ENCODE assay signal across 8 cellular contexts in genomic region chr5:179549973-179550510, GRCh38. TPM values are rescaled to one million over a fixed set of nuclear protein-coding genes. Genes with fewer than 3 reads are reported as not detected.
DNase-seq lines count a peak whose midpoint lies in the region; ATAC-seq and TF ChIP-seq lines count a peak whose summit lies in the region.

No MANE protein-coding gene starts in this region.

- H3F3A ChIP-seq in neural progenitor cell (ENCODE audit: low read depth), result peaks cover 19% of the 10 kb centered on the region

- H4K20me1 ChIP-seq in Karpas-422 (ENCODE audit: insufficient read depth, low read depth, low read length), result peaks cover 5% of the 10 kb centered on the region; the same call in 1 of the 2 replicates
- peaks cover 16% of the 10 kb centered on the region for H4K20me1 ChIP-seq in neural progenitor cell (ENCODE audit: low read depth)

- H3K9me2 ChIP-seq in Karpas-422 (replicated peaks; ENCODE audit: insufficient read depth, low read length), result no peaks in the 10 kb centered on the region

- 4% methylated on average over 24 of the region's 26 CpGs for WGBS in esophagus muscularis mucosa
- 4% methylated on average over 25 to 26 of the region's 26 CpGs for WGBS in aorta, 2 donors

- H3K36me3 ChIP-seq in ES-I3 (ENCODE audit: insufficient read depth, low read length), result no peaks in the 10 kb centered on the region
- H3K36me3 ChIP-seq in Karpas-422 (ENCODE audit: insufficient read depth, low read length), result peaks cover 9% of the 10 kb centered on the region; the same call in 1 of the 2 replicates
- H3K36me3 ChIP-seq in esophagus muscularis mucosa, result peaks cover 0 to 4% (median 0%) of the 10 kb centered on the region in 4 donors
- H3K36me3 ChIP-seq in neural progenitor cell, result no peaks in the 10 kb centered on the region
- H3K36me3 ChIP-seq in aorta (ENCODE audit: control insufficient read depth in 1 of 2, insufficient read depth in 2 of 2, low read length in 1 of 2), result no peaks in the 10 kb centered on the region

- intact Hi-C loops in activated CD4-positive, alpha-beta memory T cell treated with anti-CD3 and anti-CD28 coated beads for 36 hours (cut with micrococcal nuclease), result loop anchor here (1.0 to 10.0 kb wide), 7 partner anchors 9 to 925 kb away; partner anchors contain the start of genes CANX, CLK4, HNRNPH1 and LTC4S
- intact Hi-C loops in esophagus muscularis mucosa (cut with DNase I) (loop anchor here (5.0 kb wide), 1 partner anchor 72 kb away; the partner anchor contains the start of gene HNRNPH1), aorta (cut with DNase I) (loop anchor here in 1 of 2 donors (5.0 to 10.0 kb wide), 2 partner anchors 72 to 525 kb away; partner anchors contain the start of genes HNRNPH1 and RNF130)

- no peak for TF ChIP-seq EP300 in esophagus muscularis mucosa (IDR thresholded peaks at IDR 0.05)

- no peaks in the 10 kb centered on the region for H3K27me3 Mint-ChIP-seq in activated CD4-positive, alpha-beta memory T cell treated with anti-CD3 and anti-CD28 coated beads for 36 hours
- peaks cover 6% of the 10 kb centered on the region for H3K27me3 Mint-ChIP-seq in neural progenitor cell (ENCODE audit: insufficient read depth, low read depth)

- H3K79me2 ChIP-seq in Karpas-422 (ENCODE audit: low read length) (peaks cover 42% of the 10 kb centered on the region), neural progenitor cell (ENCODE audit: low read depth) (peaks cover 42% of the 10 kb centered on the region)

- H3K27ac Mint-ChIP-seq in activated CD4-positive, alpha-beta memory T cell treated with anti-CD3 and anti-CD28 coated beads for 36 hours, result peak overlapping the region; percentile 99
- H3K27ac Mint-ChIP-seq in neural progenitor cell, result peak overlapping the region; percentile 98

- ATAC-seq in GM21717 (IDR thresholded peaks at IDR 0.05; ENCODE audit: unreplicated experiment) (peak; percentile 29), aorta (ENCODE audit: low FRiP score) (peak; percentile 58)

- H3K27me3 ChIP-seq in Karpas-422 (ENCODE audit: low read length) (no peaks in the 10 kb centered on the region), esophagus muscularis mucosa (no peaks in the 10 kb centered on the region), neural progenitor cell (no peaks in the 10 kb centered on the region), aorta (ENCODE audit: control insufficient read depth in 1 of 2, insufficient read depth in 2 of 2, low read length in 1 of 2) (no peaks in the 10 kb centered on the region)

- H3K27ac ChIP-seq in Karpas-422 (ENCODE audit: low read length) (peak overlapping the region; percentile 98), esophagus muscularis mucosa (replicated peaks in 1 of 4) (peak overlapping the region; percentile 95 to 97 (median 97)), neural progenitor cell (peak overlapping the region; percentile 98), aorta (ENCODE audit: low read depth in 1 of 2, low read length in 2 of 2) (peak overlapping the region in 1 of 2 donors; percentile 43)

- no peaks in the 10 kb centered on the region for H3K9me3 Mint-ChIP-seq in activated CD4-positive, alpha-beta memory T cell treated with anti-CD3 and anti-CD28 coated beads for 36 hours
- H3K9me3 Mint-ChIP-seq in neural progenitor cell, result no peaks in the 10 kb centered on the region

- H3K4me3 ChIP-seq in Karpas-422 (ENCODE audit: low read length), result peak overlapping the region; percentile 78
- H3K4me3 ChIP-seq in esophagus muscularis mucosa, result peak overlapping the region; percentile 80 to 90 (median 86)
- H3K4me3 ChIP-seq in neural progenitor cell, result peak overlapping the region; percentile 86
- H3K4me3 ChIP-seq in aorta (ENCODE audit: low read length in 2 of 2), result peak overlapping the region; percentile 68 to 74

- H3K4me3 Mint-ChIP-seq in activated CD4-positive, alpha-beta memory T cell treated with anti-CD3 and anti-CD28 coated beads for 36 hours, result peak overlapping the region; percentile 92
- H3K4me3 Mint-ChIP-seq in neural progenitor cell, result peak overlapping the region; percentile 92

- CTCF ChIA-PET in activated CD4-positive, alpha-beta memory T cell treated with anti-CD3 and anti-CD28 coated beads for 36 hours (lab: Charles Lee), result interaction anchor here (1.0 to 1.1 kb wide), 2 partner anchors 9 to 213 kb away, joined by 3 to 4 read pairs; no protein-coding TSS in a partner anchor

- no peak for TF ChIP-seq POLR2A in esophagus muscularis mucosa (IDR thresholded peaks at IDR 0.05; ENCODE audit: low read depth)

- peak overlapping the region; percentile 98 for H3K9ac ChIP-seq in ES-I3 (ENCODE audit: low read depth, low read length)
- H3K9ac ChIP-seq in Karpas-422 (ENCODE audit: low read length), result peak overlapping the region; percentile 85
- no peak overlapping the region for H3K9ac ChIP-seq in neural progenitor cell

- POLR2A ChIA-PET in activated CD4-positive, alpha-beta memory T cell treated with anti-CD3 and anti-CD28 coated beads for 36 hours (lab: Charles Lee), result interaction anchor here (0.9 to 2.0 kb wide), 5 partner anchors 9 to 206 kb away, joined by 3 to 24 read pairs (median 5); partner anchors contain the start of genes HNRNPH1 and MAML1

- H3K36me3 Mint-ChIP-seq in activated CD4-positive, alpha-beta memory T cell treated with anti-CD3 and anti-CD28 coated beads for 36 hours, result peaks cover 12% of the 10 kb centered on the region
- peaks cover 13% of the 10 kb centered on the region for H3K36me3 Mint-ChIP-seq in neural progenitor cell

- H3K4me2 ChIP-seq in Karpas-422 (ENCODE audit: low read depth, low read length, poor library complexity, severe bottlenecking), result peak overlapping the region; percentile 87
- H3K4me2 ChIP-seq in neural progenitor cell, result peak overlapping the region; percentile 98

- no peaks in the 10 kb centered on the region for H3K9me3 ChIP-seq in ES-I3 (ENCODE audit: control insufficient read depth, insufficient read depth, low read length)
- H3K9me3 ChIP-seq in Karpas-422 (ENCODE audit: low read length), result no peaks in the 10 kb centered on the region
- H3K9me3 ChIP-seq in esophagus muscularis mucosa, result no peaks in the 10 kb centered on the region
- no peaks in the 10 kb centered on the region for H3K9me3 ChIP-seq in neural progenitor cell (ENCODE audit: low read depth)
- no peaks in the 10 kb centered on the region for H3K9me3 ChIP-seq in aorta (ENCODE audit: control insufficient read depth, low read length)

- TF ChIP-seq CTCF in esophagus muscularis mucosa (IDR thresholded peaks at IDR 0.05) (no peak), neural progenitor cell (IDR thresholded peaks at IDR 0.05) (no peak)

- H3K4me1 ChIP-seq in ES-I3 (ENCODE audit: insufficient read depth, low read length) (peaks cover 19% of the 10 kb centered on the region), Karpas-422 (ENCODE audit: low read length) (peaks cover 61% of the 10 kb centered on the region), esophagus muscularis mucosa (peaks cover 31 to 41% (median 38%) of the 10 kb centered on the region in 4 donors), neural progenitor cell (peaks cover 14% of the 10 kb centered on the region), aorta (ENCODE audit: control insufficient read depth in 1 of 2, insufficient read depth in 2 of 2, low read length in 2 of 2) (peaks cover 0 to 3% of the 10 kb centered on the region in 2 donors)

- peaks cover 33% of the 10 kb centered on the region for H3K4me1 Mint-ChIP-seq in activated CD4-positive, alpha-beta memory T cell treated with anti-CD3 and anti-CD28 coated beads for 36 hours (ENCODE audit: low read depth)
- H3K4me1 Mint-ChIP-seq in neural progenitor cell, result peaks cover 18% of the 10 kb centered on the region

- no peak overlapping the region for H2AFZ ChIP-seq in Karpas-422 (ENCODE audit: low read length)
- peak overlapping the region; percentile 85 for H2AFZ ChIP-seq in neural progenitor cell (replicated peaks)

- DNase-seq in Karpas-422, result peak; percentile 91
- DNase-seq in activated CD4-positive, alpha-beta memory T cell treated with anti-CD3 and anti-CD28 coated beads for 36 hours, result peak; percentile 79
- DNase-seq in esophagus muscularis mucosa (ENCODE audit: extremely low spot score), result no peak
- no peak for DNase-seq in neural progenitor cell (ENCODE audit: low spot score)
- DNase-seq in aorta, result peak in 1 of 2 donors; percentile 83
- no peak for DNase-seq in AG20443 (ENCODE audit: low spot score)

RNA-seq across cellular contexts. Expression of gene RUFY1, which starts 0.3 kb away (rescaled TPM):
- 40.9 and 66.4 TPM in 2 replicates for total RNA-seq in Karpas-422 (2014; rRNA removed; shearing (Covaris generic); ENCODE audit: low replicate concordance)
- 10 to 100 TPM; 30.3 to 34.0 TPM for total RNA-seq in activated CD4-positive, alpha-beta memory T cell treated with anti-CD3 and anti-CD28 coated beads for 36 hours
- 10 to 100 TPM; 39.9 to 59.8 (median 45.6) TPM for total RNA-seq in esophagus muscularis mucosa
- total RNA-seq in neural progenitor cell (ENCODE audit: low replicate concordance), result 45.0 and 45.8 TPM in 2 replicates
- 10 to 100 TPM; 35.4 to 51.9 TPM for total RNA-seq in aorta
- 10 to 100 TPM; 26.8 to 27.9 TPM for polyA plus RNA-seq in aorta

Comparison
In these comparisons a context has a peak if more than half of its experiments do, and no peak if none do; other contexts are left out.
1. DNase-seq: peak in Karpas-422 (single experiment) and activated CD4-positive, alpha-beta memory T cell treated with anti-CD3 and anti-CD28 coated beads for 36 hours (single experiment); none in esophagus muscularis mucosa (single experiment), neural progenitor cell (single experiment) and AG20443 (single experiment).
2. Peak in every context shown above with its lines, with median percentiles within 50 percentile points of each other: H3K4me3 ChIP-seq.